8 cellular contexts compared by ENCODE assay signal in the genomic region with DNA sequence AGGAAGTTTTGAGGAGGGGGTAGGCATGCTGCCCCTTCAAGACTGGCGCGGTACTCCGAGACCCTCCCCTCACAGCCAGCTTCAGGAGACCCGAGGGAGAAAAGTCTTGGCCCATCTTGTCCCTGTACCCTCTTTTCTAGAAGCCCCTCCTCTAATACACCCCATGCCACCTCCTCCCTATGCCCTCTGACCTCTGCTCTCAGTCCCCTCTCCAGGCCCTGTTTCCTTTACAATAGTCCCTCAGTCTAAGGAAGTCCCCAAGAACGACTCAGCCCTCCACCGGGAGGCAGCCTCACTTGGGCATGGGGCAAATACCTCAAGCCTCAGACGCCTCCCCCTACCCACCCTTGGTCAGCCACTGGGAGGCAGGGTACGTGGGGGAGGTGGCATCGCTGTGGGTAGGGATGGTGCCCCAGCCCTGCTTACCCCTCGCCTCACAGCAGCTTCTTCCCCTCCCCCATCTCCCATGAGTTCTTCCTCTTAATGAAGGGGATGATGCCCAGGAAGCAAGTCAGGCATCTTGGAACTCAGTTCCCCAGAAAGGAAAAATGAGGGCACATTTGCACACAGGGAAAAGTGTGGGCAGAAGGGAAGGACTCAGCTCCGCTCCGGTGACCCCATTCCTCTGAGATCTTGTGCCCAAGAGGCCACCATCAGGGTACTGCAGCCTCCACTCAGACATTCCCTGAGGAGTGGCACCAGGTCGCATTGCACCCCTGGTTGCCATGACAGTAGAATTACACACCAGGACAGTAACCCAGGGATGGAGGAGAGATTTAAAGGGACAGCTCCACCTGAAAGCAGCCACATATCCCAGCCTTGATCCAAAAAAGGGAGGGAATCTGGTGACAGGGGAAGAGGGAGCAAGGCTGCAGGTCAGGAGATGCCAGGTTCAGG. TPM values are rescaled to one million over a fixed set of nuclear protein-coding genes. Genes with fewer than 3 reads are reported as not detected.
A peak's percentile ranks its signal among the peaks of the same experiment; 100 is the strongest.
DNase-seq lines count a peak whose midpoint lies in the region; ATAC-seq and TF ChIP-seq lines count a peak whose summit lies in the region.
"Had no signal": no experiment of that assay in that cellular context is flagged by ENCODE, and none has a peak within 500 bp of the region (broad histone marks: within the 10 kb centered on the region; RNA-seq: fewer than 3 reads in every experiment).

No MANE protein-coding gene starts in this region.

- DNase-seq in HAP-1 (ENCODE audit: low spot score in 2 of 2) (no peak), Panc1 (ENCODE audit: low read depth, low spot score) (no peak), fibroblast of lung (ENCODE audit: low read depth in 2 of 2) (no peak), sciatic nerve (ENCODE audit: low spot score) (no peak), KG1 (lab: John Stamatoyannopoulos, UW) (no peak), A172 (ENCODE audit: low spot score) (no peak)
- DNase-seq in effector CD4-positive, alpha-beta T cell = no peak

- H4K20me1 ChIP-seq in fibroblast of lung (ENCODE audit: control insufficient read depth, extremely low read depth, insufficient read depth, low read length) = no peaks in the 10 kb centered on the region

- CTCF ChIA-PET in Panc1 (lab: Charles Lee) = no interaction called here

- H3K27ac ChIP-seq in Panc1 (ENCODE audit: low read length) (no peak overlapping the region; the same call in 1 of the 2 replicates), fibroblast of lung (ENCODE audit: insufficient read depth, low read length) (no peak overlapping the region)

- H3K79me2 ChIP-seq in fibroblast of lung (ENCODE audit: control insufficient read depth, insufficient read depth, low read length) = no peaks in the 10 kb centered on the region

- no peaks in the 10 kb centered on the region for H3K27me3 ChIP-seq in HAP-1 (ENCODE audit: low read depth)
- no peaks in the 10 kb centered on the region for H3K27me3 ChIP-seq in Panc1 (ENCODE audit: control insufficient read depth, insufficient read depth, low read length)
- H3K27me3 ChIP-seq in fibroblast of lung (ENCODE audit: control insufficient read depth, insufficient read depth, low read length) = peaks cover 2% of the 10 kb centered on the region

- TF ChIP-seq CTCF in Panc1 (IDR thresholded peaks at IDR 0.05) (no peak), fibroblast of lung (conservative IDR thresholded peaks at IDR 0.05 in 1 of 2, IDR thresholded peaks at IDR 0.05 in 1 of 2; ENCODE audit: low read depth in 1 of 2, low read length in 2 of 2) (no peak)

- no TSS peak for BruUV-seq in Panc1 (replicated peaks; lab: Mats Ljungman, UMichigan)

- H3K36me3 ChIP-seq in HAP-1 (replicated peaks) (no peaks in the 10 kb centered on the region), Panc1 (ENCODE audit: control insufficient read depth, insufficient read depth, low read length) (no peaks in the 10 kb centered on the region; the same call in 1 of the 2 replicates), fibroblast of lung (ENCODE audit: control insufficient read depth, insufficient read depth, low read length) (no peaks in the 10 kb centered on the region)

- ATAC-seq in Panc1 (peak; percentile 33; the same call in 1 of the 2 replicates), sciatic nerve (peak; percentile 31)

- H3K9me3 ChIP-seq in HAP-1 (no peaks in the 10 kb centered on the region), Panc1 (ENCODE audit: control insufficient read depth, insufficient read depth, low read depth, low read length) (no peaks in the 10 kb centered on the region), fibroblast of lung (ENCODE audit: control insufficient read depth, insufficient read depth, low read depth, low read length) (no peaks in the 10 kb centered on the region)

- intact Hi-C loops in Panc1 (cut with micrococcal nuclease; ENCODE audit: unreplicated experiment) (no loop called here), sciatic nerve (cut with DNase I) (no loop called here)

- no peak overlapping the region for H3K9ac ChIP-seq in fibroblast of lung (ENCODE audit: insufficient read depth, low read length)

- H3K4me2 ChIP-seq in fibroblast of lung (ENCODE audit: extremely low read depth, insufficient read depth, low read length) = peak overlapping the region; percentile 87

- peak overlapping the region; percentile 67 for H2AFZ ChIP-seq in fibroblast of lung (ENCODE audit: low read length)

- H3K4me3 ChIP-seq in HAP-1 (peak overlapping the region; percentile 47), Panc1 (ENCODE audit: low read depth in 2 of 2, low read length in 2 of 2) (peak overlapping the region; percentile 49 to 58), fibroblast of lung (replicated peaks in 1 of 4; ENCODE audit: control extremely low read depth in 1 of 4, insufficient read depth in 1 of 4, low read depth in 3 of 4, low read length in 4 of 4) (peak overlapping the region; percentile 31 to 54 (median 44))

- H3K4me1 ChIP-seq in HAP-1 = peaks cover 14% of the 10 kb centered on the region
- H3K4me1 ChIP-seq in Panc1 (ENCODE audit: control insufficient read depth, insufficient read depth, low read length) = peaks cover 9% of the 10 kb centered on the region
- peaks cover 5% of the 10 kb centered on the region for H3K4me1 ChIP-seq in fibroblast of lung (ENCODE audit: control insufficient read depth, extremely low read depth, insufficient read depth, low read length)

- in situ Hi-C loops in HAP-1 (cut with MboI; ENCODE audit: low sequenced_read_pairs) (no loop called here), Panc1 (cut with HindIII; ENCODE audit: low pct_unique_long_range_greater_than_20kb, low sequenced_read_pairs) (no loop called here)

- POLR2A ChIA-PET in Panc1 (lab: Charles Lee) = no interaction called here

RNA-seq across cellular contexts. Expression of a gene that starts 6.2 kb away (rescaled TPM):
- 3.5 TPM for total RNA-seq in Panc1 (2021; ENCODE audit: unreplicated experiment)
- polyA plus RNA-seq in Panc1 (2012; ENCODE audit: insufficient read length) = 4.4 TPM
- 1.3 and 2.1 TPM in 2 replicates for total RNA-seq in fibroblast of lung
- 1.2 and 1.9 TPM in 2 replicates for polyA plus RNA-seq in fibroblast of lung
- polyA plus RNA-seq in fibroblast of lung (2012) = 1.6 and 2.5 TPM in 2 replicates
- polyA minus RNA-seq in fibroblast of lung (ENCODE audit: low replicate concordance) = 3.4 and 10.3 TPM in 2 replicates
- total RNA-seq in sciatic nerve = 4.6 TPM
- total RNA-seq in A172 (2014; rRNA removed; shearing (Covaris generic)) = 4.8 TPM in 2 replicates

RNA-seq across cellular contexts. Expression of a gene that starts 41.2 kb away (rescaled TPM):
- total RNA-seq in Panc1 (2021; ENCODE audit: unreplicated experiment) (not detected), fibroblast of lung (not detected in 2 replicates), sciatic nerve (not detected)
- not detected for polyA plus RNA-seq in Panc1 (2012; ENCODE audit: insufficient read length)
- not detected in 2 replicates for polyA plus RNA-seq in fibroblast of lung
- polyA plus RNA-seq in fibroblast of lung (2012) = not detected in 2 replicates
- not detected in 2 replicates for polyA minus RNA-seq in fibroblast of lung (ENCODE audit: low replicate concordance)
- not detected in 2 replicates for total RNA-seq in A172 (2014; rRNA removed; shearing (Covaris generic))
- total RNA-seq: temporal lobe had no signal

RNA-seq across cellular contexts. Expression of a gene that starts 52.6 kb away (rescaled TPM):
- total RNA-seq in Panc1 (2021; ENCODE audit: unreplicated experiment) (not detected), fibroblast of lung (0.33 TPM in 1 of 2 replicates, not detected in the other), sciatic nerve (not detected)
- polyA plus RNA-seq in Panc1 (2012; ENCODE audit: insufficient read length) = not detected
- polyA plus RNA-seq in fibroblast of lung = not detected in 2 replicates
- not detected in 2 replicates for polyA plus RNA-seq in fibroblast of lung (2012)
- polyA minus RNA-seq in fibroblast of lung (ENCODE audit: low replicate concordance) = not detected in 2 replicates
- total RNA-seq in A172 (2014; rRNA removed; shearing (Covaris generic)) = not detected in 2 replicates
- total RNA-seq: temporal lobe had no signal

RNA-seq across cellular contexts. Expression of a gene that starts 54.1 kb away (rescaled TPM):
- total RNA-seq in Panc1 (2021; ENCODE audit: unreplicated experiment) (not detected), fibroblast of lung (not detected in 2 replicates), sciatic nerve (22.8 TPM)
- not detected for polyA plus RNA-seq in Panc1 (2012; ENCODE audit: insufficient read length)
- polyA plus RNA-seq in fibroblast of lung = not detected in 2 replicates
- not detected in 2 replicates for polyA plus RNA-seq in fibroblast of lung (2012)
- not detected in 2 replicates for polyA minus RNA-seq in fibroblast of lung (ENCODE audit: low replicate concordance)
- total RNA-seq in A172 (2014; rRNA removed; shearing (Covaris generic)) = not detected in 2 replicates
- total RNA-seq: temporal lobe had no signal
